In the genomic region with DNA sequence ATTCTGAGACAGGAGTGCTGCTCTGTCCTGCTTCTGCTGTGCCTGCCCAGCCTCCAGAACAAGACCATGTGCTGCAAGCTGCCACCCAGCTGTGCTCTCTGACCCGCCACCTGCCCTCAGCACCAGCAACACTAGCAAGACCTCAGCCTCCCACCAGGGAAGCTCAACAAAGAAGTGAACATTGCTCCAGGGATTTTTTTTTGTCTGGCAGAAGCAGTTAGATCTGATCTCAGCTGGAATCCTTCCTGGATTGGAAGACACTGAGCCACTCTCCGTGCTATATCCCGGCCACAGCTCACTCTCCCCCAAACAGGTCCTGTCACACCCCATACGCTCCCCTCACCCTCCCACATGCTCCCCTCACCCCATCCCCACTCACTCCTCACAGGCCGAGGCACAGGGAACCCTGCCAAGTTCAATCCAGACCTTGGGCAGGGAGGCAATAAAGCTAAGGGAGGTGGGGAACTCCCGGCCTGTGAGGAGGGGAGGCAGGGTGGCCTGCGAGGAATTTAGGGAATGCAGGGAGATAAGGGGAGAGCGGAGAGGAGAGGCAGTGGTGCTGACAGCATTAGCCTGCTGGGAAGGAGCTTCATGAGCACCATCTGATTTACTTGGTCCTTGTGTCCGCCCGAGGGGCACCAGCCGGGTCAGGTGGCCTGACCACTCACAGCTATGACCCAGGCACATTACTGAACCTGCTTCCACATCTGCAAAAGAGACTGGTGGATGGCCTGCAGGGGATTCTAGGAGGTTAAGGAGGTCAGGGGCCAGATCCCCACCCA, we compare ENCODE assay signal across 8 cellular contexts. TPM values are rescaled to one million over a fixed set of nuclear protein-coding genes. Genes with fewer than 3 reads are reported as not detected.
DNase-seq lines count a peak whose midpoint lies in the region; TF ChIP-seq lines count a peak whose summit lies in the region.

No MANE protein-coding gene starts in this region.

- H3K9me3 ChIP-seq in HUES64 (ENCODE audit: insufficient read depth, low read depth, low read length) (no peaks in the 10 kb centered on the region), adipocyte (ENCODE audit: control insufficient read depth, low read length) (no peaks in the 10 kb centered on the region), suprapubic skin (no peaks in the 10 kb centered on the region), OCI-LY7 (ENCODE audit: low read length) (no peaks in the 10 kb centered on the region)

- peak; percentile 70 for DNase-seq in adipocyte (ENCODE audit: low read depth)
- DNase-seq in iPS-NIHi7 (ENCODE audit: extremely low spot score) = peak; percentile 76
- no peak for DNase-seq in suprapubic skin (ENCODE audit: low spot score in 2 of 2)
- DNase-seq in OCI-LY7 (ENCODE audit: low spot score) = no peak
- no peak for DNase-seq in erythroblast (lab: John Stamatoyannopoulos, UW)
- DNase-seq in posterior cingulate gyrus = no peak
- no peak for DNase-seq in HPDE6-E6E7 (ENCODE audit: extremely low spot score)

- TF ChIP-seq EP300 in suprapubic skin (IDR thresholded peaks at IDR 0.05) = no peak

- no TSS peak for BruUV-seq in OCI-LY7 (replicated peaks; lab: Mats Ljungman, UMichigan)

- intact Hi-C loops in OCI-LY7 (cut with micrococcal nuclease; ENCODE audit: unreplicated experiment) (loop anchor here (2.0 kb wide), 1 partner anchor 55 kb away; no protein-coding TSS in a partner anchor), posterior cingulate gyrus (cut with DNase I) (no loop called here)

- H3K27me3 ChIP-seq in HUES64 (ENCODE audit: insufficient read depth, low read length) (no peaks in the 10 kb centered on the region), adipocyte (replicated peaks; ENCODE audit: control insufficient read depth, insufficient read depth, low read length) (peaks cover 7% of the 10 kb centered on the region), suprapubic skin (no peaks in the 10 kb centered on the region)

- H3K27ac ChIP-seq in HUES64 (ENCODE audit: low read depth, low read length) = peak overlapping the region; percentile 58
- H3K27ac ChIP-seq in suprapubic skin = peak overlapping the region; percentile 63
- no peak overlapping the region for H3K27ac ChIP-seq in OCI-LY7 (ENCODE audit: low read depth, low read length, poor library complexity, severe bottlenecking)

- H3K4me1 ChIP-seq in HUES64 (ENCODE audit: insufficient read depth, low read length) (peaks cover 67% of the 10 kb centered on the region), adipocyte (ENCODE audit: control insufficient read depth, insufficient read depth, low read length) (peaks cover 9% of the 10 kb centered on the region), suprapubic skin (peaks cover 61% of the 10 kb centered on the region), OCI-LY7 (ENCODE audit: insufficient read depth, low read length, poor library complexity, severe bottlenecking) (peaks cover 23% of the 10 kb centered on the region)

- H3K4me2 ChIP-seq in OCI-LY7 (ENCODE audit: low read length) = no peak overlapping the region

- TF ChIP-seq POLR2A in suprapubic skin (IDR thresholded peaks at IDR 0.05) = no peak
- TF ChIP-seq POLR2A in erythroblast (IDR thresholded peaks at IDR 0.05; ENCODE audit: low read length) = no peak

- TF ChIP-seq CTCF in suprapubic skin (IDR thresholded peaks at IDR 0.05) (no peak), OCI-LY7 (conservative IDR thresholded peaks at IDR 0.05; ENCODE audit: low read length) (no peak)

- no peaks in the 10 kb centered on the region for H3K9me2 ChIP-seq in OCI-LY7 (ENCODE audit: insufficient read depth, low read length)

- H3K36me3 ChIP-seq in HUES64 (ENCODE audit: insufficient read depth, low read length) (no peaks in the 10 kb centered on the region), adipocyte (ENCODE audit: control insufficient read depth, insufficient read depth, low read length, severe bottlenecking) (no peaks in the 10 kb centered on the region), suprapubic skin (no peaks in the 10 kb centered on the region), OCI-LY7 (ENCODE audit: insufficient read depth, low read length) (no peaks in the 10 kb centered on the region)

- no peaks in the 10 kb centered on the region for H3K79me2 ChIP-seq in OCI-LY7 (ENCODE audit: insufficient read depth, low read depth, low read length)

- H2AFZ ChIP-seq in OCI-LY7 (ENCODE audit: low read length) = no peak overlapping the region

- POLR2A ChIA-PET in OCI-LY7 (lab: Charles Lee) = no interaction called here

- CTCF ChIA-PET in OCI-LY7 (lab: Charles Lee; ENCODE audit: unreplicated experiment) = no interaction called here

- H3K4me3 ChIP-seq in HUES64 (ENCODE audit: low read length) = no peak overlapping the region
- no peak overlapping the region for H3K4me3 ChIP-seq in adipocyte (ENCODE audit: low read length)
- H3K4me3 ChIP-seq in suprapubic skin = no peak overlapping the region
- H3K4me3 ChIP-seq in OCI-LY7 (ENCODE audit: low read depth, low read length, poor library complexity, severe bottlenecking) = no peak overlapping the region

- H4K20me1 ChIP-seq in OCI-LY7 (ENCODE audit: insufficient read depth, low read length) = no peaks in the 10 kb centered on the region; the same call in 1 of the 2 replicates

- H3K9ac ChIP-seq in HUES64 (ENCODE audit: low read depth, low read length) = no peak overlapping the region
- no peak overlapping the region for H3K9ac ChIP-seq in adipocyte (ENCODE audit: low read length)

- WGBS in HUES64 = 20% methylated on average over 11 of the region's 11 CpGs
- WGBS in suprapubic skin = 54% methylated on average over 10 of the region's 11 CpGs

RNA-seq across cellular contexts. Expression of a gene that starts 29.7 kb away (rescaled TPM):
- 23.5 TPM for polyA plus RNA-seq in HUES64 (2013, experiment 1 of 2)
- polyA plus RNA-seq in HUES64 (2013, experiment 2 of 2) = 23.5 TPM
- 10 to 100 TPM; 18.8 to 53.2 (median 48.0) TPM for total RNA-seq in suprapubic skin
- total RNA-seq in OCI-LY7 (2014; rRNA removed; shearing (Covaris generic)) = 3.6 and 6.4 TPM in 2 replicates
- 14.6 and 15.0 TPM in 2 replicates for total RNA-seq in OCI-LY7 (2022)

Comparison
In these comparisons a context has a peak if more than half of its experiments do, and no peak if none do; other contexts are left out.
1. DNase-seq: peak in adipocyte (single experiment) and iPS-NIHi7 (single experiment); none in suprapubic skin (0 of 2), OCI-LY7 (single experiment), erythroblast (0 of 2), posterior cingulate gyrus (0 of 10) and HPDE6-E6E7 (single experiment).